ENCODE assay signal across 1 cellular context in the genomic region with DNA sequence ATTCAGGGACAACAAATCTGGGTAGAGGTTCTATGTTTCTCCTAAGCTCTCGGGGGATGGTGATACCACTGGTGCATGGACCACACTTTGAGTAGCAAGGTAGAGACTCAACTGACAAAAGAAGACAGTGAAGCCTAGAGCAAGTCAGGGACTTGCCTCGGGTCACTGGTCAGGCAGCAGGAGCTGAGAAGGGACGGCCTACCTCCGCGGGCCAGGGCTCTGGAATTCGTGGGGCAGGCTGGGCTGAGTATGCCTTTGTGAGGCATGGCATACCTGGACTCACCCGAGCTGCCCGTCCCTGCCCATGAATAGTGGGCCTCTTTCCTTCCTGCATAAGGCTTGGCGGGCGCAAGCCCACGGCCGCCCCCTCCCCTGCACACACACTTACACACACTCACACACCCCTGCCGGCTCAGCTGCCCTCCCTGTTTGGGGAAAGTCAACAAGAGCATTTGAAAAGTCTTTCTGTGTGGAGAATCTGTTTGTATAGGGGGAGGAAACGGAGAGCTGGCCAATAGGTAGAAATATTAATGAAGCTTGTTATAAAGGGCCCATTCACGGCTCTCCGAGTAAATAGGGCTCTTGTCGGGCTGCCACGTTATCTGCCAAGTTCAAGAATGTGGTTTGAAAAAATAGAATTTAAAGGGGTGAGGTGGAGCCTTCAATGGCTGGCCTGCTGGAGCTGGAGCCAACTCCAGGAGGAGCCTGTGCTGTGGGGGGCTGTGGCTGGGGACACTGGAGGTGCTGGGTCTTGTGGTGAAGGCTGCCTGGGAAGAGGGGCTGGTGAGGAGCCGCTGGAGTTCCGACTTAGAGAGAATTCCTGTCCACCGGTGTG.
TF ChIP-seq lines count a peak whose summit lies in the region.

No MANE protein-coding gene starts in this region.

TF ChIP-seq in HepG2, 621 proteins besides CTCF, POLR2A, EP300 and RAD21 (continues in another document):
- TF ChIP-seq ZNF510 (CRISPR knock-in tag; IDR thresholded peaks at IDR 0.05; ENCODE audit: low read depth) (0 out of 2 replicates have a peak, but pooled peaks have one; percentile 13), HNRNPL (IDR thresholded peaks at IDR 0.05; ENCODE audit: low read depth, low read length) (peak; percentile 99), BORCS8-MEF2B (CRISPR knock-in tag; IDR thresholded peaks at IDR 0.05) (peak; percentile 15; the same call in 1 of the 2 replicates), FOXK2 (IDR thresholded peaks at IDR 0.05) (peak; percentile 83), ZNF768 (CRISPR knock-in tag; IDR thresholded peaks at IDR 0.05) (peak; percentile 83; the same call in 1 of the 2 replicates), ZNF260 (CRISPR knock-in tag; IDR thresholded peaks at IDR 0.05; ENCODE audit: borderline replicate concordance, low read depth) (no peak), FOXA3 (CRISPR knock-in tag; IDR thresholded peaks at IDR 0.05) (peak; percentile 99), ARNT2 (CRISPR knock-in tag; IDR thresholded peaks at IDR 0.05; ENCODE audit: low read depth) (peak; percentile 43; the same call in 1 of the 2 replicates), HHEX (CRISPR knock-in tag; IDR thresholded peaks at IDR 0.05) (peak; percentile 64; the same call in 1 of the 2 replicates), DMAP1 (CRISPR knock-in tag; IDR thresholded peaks at IDR 0.05) (peak; percentile 80), LCORL (IDR thresholded peaks at IDR 0.05) (peak; percentile 73), LCORL (CRISPR knock-in tag; IDR thresholded peaks at IDR 0.05) (peak; percentile 85), ZNF772 (CRISPR knock-in tag; IDR thresholded peaks at IDR 0.05) (peak; percentile 52; the same call in 1 of the 2 replicates), FOXK1 (CRISPR knock-in tag; IDR thresholded peaks at IDR 0.05; ENCODE audit: borderline replicate concordance, low read depth) (peak; percentile 76; the same call in 1 of the 2 replicates), POGZ (CRISPR knock-in tag; IDR thresholded peaks at IDR 0.05) (peak; percentile 38; the same call in 1 of the 2 replicates), HDAC1 (CRISPR knock-in tag; IDR thresholded peaks at IDR 0.05) (peak; percentile 76), NFATC3 (CRISPR knock-in tag; IDR thresholded peaks at IDR 0.05) (0 out of 2 replicates have a peak, but pooled peaks have one; percentile 16), SMARCE1 (IDR thresholded peaks at IDR 0.05; ENCODE audit: borderline replicate concordance) (no peak), ZIK1 (CRISPR knock-in tag; IDR thresholded peaks at IDR 0.05; ENCODE audit: borderline replicate concordance, low read depth) (no peak), ZMYM2 (CRISPR knock-in tag; IDR thresholded peaks at IDR 0.05) (peak; percentile 69; the same call in 1 of the 2 replicates), ZNF292 (CRISPR knock-in tag; IDR thresholded peaks at IDR 0.05; ENCODE audit: borderline replicate concordance, low read depth) (peak; percentile 92), MIER2 (CRISPR knock-in tag; IDR thresholded peaks at IDR 0.05) (0 out of 2 replicates have a peak, but pooled peaks have one; percentile 58), ZNF34 (CRISPR knock-in tag; IDR thresholded peaks at IDR 0.05; ENCODE audit: borderline replicate concordance) (no peak), PPARG (CRISPR knock-in tag; conservative IDR thresholded peaks at IDR 0.05) (peak; percentile 88), ZNF703 (CRISPR knock-in tag; IDR thresholded peaks at IDR 0.05; ENCODE audit: borderline replicate concordance) (peak; percentile 76; the same call in 1 of the 2 replicates), NFYC (CRISPR knock-in tag; IDR thresholded peaks at IDR 0.05) (peak; percentile 54), IRF2 (CRISPR knock-in tag; IDR thresholded peaks at IDR 0.05) (peak; percentile 82), GATAD1 (CRISPR knock-in tag; IDR thresholded peaks at IDR 0.05) (peak; percentile 65), ZNF431 (CRISPR knock-in tag; IDR thresholded peaks at IDR 0.05; ENCODE audit: borderline replicate concordance, low read depth) (no peak), ZNF263 (CRISPR knock-in tag; IDR thresholded peaks at IDR 0.05) (no peak), FOSL1 (CRISPR knock-in tag; IDR thresholded peaks at IDR 0.05; ENCODE audit: borderline replicate concordance) (no peak), RFX5 (IDR thresholded peaks at IDR 0.05; ENCODE audit: low read depth, low read length) (no peak), ZNF724P (CRISPR knock-in tag; IDR thresholded peaks at IDR 0.05; ENCODE audit: borderline replicate concordance) (peak; percentile 32; the same call in 1 of the 2 replicates), KDM6A (CRISPR knock-in tag; IDR thresholded peaks at IDR 0.05; ENCODE audit: low read depth) (peak; percentile 86), ASH2L (IDR thresholded peaks at IDR 0.05; ENCODE audit: insufficient read length, low read depth, low read length) (peak; percentile 68)
- TF ChIP-seq, protein P1, sequence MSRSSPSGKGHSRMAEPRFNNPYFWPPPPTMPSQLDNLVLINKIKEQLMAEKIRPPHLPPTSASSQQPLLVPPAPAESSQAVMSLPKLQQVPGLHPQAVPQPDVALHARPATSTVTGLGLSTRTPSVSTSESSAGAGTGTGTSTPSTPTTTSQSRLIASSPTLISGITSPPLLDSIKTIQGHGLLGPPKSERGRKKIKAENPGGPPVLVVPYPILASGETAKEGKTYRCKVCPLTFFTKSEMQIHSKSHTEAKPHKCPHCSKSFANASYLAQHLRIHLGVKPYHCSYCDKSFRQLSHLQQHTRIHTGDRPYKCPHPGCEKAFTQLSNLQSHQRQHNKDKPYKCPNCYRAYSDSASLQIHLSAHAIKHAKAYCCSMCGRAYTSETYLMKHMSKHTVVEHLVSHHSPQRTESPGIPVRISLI (CRISPR knock-in tag; IDR thresholded peaks at IDR 0.05; ENCODE audit: borderline replicate concordance): peak; percentile 82; the same call in 1 of the 2 replicates
- TF ChIP-seq, protein P2, sequence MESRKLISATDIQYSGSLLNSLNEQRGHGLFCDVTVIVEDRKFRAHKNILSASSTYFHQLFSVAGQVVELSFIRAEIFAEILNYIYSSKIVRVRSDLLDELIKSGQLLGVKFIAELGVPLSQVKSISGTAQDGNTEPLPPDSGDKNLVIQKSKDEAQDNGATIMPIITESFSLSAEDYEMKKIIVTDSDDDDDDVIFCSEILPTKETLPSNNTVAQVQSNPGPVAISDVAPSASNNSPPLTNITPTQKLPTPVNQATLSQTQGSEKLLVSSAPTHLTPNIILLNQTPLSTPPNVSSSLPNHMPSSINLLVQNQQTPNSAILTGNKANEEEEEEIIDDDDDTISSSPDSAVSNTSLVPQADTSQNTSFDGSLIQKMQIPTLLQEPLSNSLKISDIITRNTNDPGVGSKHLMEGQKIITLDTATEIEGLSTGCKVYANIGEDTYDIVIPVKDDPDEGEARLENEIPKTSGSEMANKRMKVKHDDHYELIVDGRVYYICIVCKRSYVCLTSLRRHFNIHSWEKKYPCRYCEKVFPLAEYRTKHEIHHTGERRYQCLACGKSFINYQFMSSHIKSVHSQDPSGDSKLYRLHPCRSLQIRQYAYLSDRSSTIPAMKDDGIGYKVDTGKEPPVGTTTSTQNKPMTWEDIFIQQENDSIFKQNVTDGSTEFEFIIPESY (CRISPR knock-in tag; IDR thresholded peaks at IDR 0.05): peak; percentile 17; the same call in 1 of the 2 replicates
- TF ChIP-seq, protein P3, sequence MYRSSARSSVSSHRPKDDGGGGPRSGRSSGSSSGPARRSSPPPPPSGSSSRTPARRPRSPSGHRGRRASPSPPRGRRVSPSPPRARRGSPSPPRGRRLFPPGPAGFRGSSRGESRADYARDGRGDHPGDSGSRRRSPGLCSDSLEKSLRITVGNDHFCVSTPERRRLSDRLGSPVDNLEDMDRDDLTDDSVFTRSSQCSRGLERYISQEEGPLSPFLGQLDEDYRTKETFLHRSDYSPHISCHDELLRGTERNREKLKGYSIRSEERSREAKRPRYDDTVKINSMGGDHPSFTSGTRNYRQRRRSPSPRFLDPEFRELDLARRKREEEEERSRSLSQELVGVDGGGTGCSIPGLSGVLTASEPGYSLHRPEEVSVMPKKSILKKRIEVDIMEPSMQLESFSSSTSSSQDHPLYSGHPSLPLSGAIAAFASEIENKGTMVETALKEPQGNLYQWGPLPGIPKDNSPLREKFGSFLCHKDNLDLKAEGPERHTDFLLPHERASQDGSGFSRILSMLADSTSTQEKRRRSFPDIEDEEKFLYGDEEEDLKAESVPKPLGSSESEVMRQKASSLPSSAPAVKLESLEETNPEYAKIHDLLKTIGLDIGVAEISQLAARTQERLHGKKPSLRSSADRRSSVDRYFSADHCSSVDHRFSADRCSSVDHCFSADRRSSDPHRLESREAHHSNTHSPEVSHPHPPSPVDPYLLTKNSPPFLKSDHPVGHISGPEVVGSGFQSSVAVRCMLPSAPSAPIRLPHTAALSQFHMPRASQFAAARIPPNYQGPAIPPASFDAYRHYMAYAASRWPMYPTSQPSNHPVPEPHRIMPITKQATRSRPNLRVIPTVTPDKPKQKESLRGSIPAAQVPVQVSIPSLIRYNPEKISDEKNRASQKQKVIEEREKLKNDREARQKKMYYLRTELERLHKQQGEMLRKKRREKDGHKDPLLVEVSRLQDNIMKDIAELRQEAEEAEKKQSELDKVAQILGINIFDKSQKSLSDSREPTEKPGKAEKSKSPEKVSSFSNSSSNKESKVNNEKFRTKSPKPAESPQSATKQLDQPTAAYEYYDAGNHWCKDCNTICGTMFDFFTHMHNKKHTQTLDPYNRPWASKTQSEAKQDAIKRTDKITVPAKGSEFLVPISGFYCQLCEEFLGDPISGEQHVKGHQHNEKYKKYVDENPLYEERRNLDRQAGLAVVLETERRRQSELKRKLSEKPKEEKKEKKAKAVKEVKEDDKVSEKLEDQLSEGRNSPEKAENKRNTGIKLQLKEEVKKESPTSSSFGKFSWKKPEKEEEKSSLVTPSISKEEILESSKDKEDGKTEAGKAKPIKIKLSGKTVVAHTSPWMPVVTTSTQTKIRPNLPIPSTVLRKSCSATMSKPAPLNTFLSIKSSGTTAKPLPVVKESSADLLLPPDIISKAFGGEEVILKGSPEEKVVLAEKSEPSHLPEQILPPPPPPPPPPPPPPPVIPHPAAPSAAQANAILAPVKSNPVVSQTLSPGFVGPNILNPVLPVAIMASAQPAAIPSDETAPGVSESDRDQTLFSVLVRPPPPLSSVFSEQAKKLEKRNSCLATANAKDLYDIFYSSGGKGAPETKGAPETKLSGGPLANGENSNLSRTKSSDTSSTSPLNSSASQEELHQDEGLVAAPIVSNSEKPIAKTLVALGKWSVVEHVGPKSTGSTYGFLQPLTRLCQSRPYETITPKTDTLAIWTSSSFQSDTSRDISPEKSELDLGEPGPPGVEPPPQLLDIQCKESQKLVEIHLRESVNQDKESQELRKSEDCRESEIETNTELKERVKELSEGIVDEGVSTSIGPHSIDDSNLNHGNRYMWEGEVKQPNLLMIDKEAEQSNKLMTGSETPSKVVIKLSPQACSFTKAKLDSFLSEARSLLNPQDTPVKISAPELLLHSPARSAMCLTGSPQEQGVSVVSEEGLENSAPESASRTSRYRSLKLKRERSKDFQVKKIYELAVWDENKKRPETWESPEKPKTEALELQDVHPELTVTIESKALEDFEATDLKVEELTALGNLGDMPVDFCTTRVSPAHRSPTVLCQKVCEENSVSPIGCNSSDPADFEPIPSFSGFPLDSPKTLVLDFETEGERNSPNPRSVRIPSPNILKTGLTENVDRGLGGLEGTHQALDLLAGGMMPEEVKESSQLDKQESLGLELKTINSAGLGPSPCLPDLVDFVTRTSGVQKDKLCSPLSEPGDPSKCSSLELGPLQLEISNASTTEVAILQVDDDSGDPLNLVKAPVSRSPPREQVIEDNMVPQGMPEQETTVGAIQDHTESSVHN (CRISPR knock-in tag; IDR thresholded peaks at IDR 0.05): 0 out of 2 replicates have a peak, but pooled peaks have one; percentile 7
- TF ChIP-seq, protein P4, sequence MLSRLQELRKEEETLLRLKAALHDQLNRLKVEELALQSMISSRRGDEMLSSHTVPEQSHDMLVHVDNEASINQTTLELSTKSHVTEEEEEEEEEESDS (CRISPR knock-in tag; IDR thresholded peaks at IDR 0.05; ENCODE audit: borderline replicate concordance): no peak
- TF ChIP-seq, protein P5, sequence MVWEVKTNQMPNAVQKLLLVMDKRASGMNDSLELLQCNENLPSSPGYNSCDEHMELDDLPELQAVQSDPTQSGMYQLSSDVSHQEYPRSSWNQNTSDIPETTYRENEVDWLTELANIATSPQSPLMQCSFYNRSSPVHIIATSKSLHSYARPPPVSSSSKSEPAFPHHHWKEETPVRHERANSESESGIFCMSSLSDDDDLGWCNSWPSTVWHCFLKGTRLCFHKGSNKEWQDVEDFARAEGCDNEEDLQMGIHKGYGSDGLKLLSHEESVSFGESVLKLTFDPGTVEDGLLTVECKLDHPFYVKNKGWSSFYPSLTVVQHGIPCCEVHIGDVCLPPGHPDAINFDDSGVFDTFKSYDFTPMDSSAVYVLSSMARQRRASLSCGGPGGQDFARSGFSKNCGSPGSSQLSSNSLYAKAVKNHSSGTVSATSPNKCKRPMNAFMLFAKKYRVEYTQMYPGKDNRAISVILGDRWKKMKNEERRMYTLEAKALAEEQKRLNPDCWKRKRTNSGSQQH (CRISPR knock-in tag; IDR thresholded peaks at IDR 0.05; ENCODE audit: low read depth): peak; percentile 19; the same call in 1 of the 2 replicates
- TF ChIP-seq, protein P6, sequence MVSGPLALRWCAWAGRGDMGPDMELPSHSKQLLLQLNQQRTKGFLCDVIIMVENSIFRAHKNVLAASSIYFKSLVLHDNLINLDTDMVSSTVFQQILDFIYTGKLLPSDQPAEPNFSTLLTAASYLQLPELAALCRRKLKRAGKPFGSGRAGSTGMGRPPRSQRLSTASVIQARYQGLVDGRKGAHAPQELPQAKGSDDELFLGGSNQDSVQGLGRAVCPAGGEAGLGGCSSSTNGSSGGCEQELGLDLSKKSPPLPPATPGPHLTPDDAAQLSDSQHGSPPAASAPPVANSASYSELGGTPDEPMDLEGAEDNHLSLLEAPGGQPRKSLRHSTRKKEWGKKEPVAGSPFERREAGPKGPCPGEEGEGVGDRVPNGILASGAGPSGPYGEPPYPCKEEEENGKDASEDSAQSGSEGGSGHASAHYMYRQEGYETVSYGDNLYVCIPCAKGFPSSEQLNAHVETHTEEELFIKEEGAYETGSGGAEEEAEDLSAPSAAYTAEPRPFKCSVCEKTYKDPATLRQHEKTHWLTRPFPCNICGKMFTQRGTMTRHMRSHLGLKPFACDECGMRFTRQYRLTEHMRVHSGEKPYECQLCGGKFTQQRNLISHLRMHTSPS (CRISPR knock-in tag; IDR thresholded peaks at IDR 0.05; ENCODE audit: low read depth): peak; percentile 95
- TF ChIP-seq, protein P7, sequence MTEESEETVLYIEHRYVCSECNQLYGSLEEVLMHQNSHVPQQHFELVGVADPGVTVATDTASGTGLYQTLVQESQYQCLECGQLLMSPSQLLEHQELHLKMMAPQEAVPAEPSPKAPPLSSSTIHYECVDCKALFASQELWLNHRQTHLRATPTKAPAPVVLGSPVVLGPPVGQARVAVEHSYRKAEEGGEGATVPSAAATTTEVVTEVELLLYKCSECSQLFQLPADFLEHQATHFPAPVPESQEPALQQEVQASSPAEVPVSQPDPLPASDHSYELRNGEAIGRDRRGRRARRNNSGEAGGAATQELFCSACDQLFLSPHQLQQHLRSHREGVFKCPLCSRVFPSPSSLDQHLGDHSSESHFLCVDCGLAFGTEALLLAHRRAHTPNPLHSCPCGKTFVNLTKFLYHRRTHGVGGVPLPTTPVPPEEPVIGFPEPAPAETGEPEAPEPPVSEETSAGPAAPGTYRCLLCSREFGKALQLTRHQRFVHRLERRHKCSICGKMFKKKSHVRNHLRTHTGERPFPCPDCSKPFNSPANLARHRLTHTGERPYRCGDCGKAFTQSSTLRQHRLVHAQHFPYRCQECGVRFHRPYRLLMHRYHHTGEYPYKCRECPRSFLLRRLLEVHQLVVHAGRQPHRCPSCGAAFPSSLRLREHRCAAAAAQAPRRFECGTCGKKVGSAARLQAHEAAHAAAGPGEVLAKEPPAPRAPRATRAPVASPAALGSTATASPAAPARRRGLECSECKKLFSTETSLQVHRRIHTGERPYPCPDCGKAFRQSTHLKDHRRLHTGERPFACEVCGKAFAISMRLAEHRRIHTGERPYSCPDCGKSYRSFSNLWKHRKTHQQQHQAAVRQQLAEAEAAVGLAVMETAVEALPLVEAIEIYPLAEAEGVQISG (CRISPR knock-in tag; IDR thresholded peaks at IDR 0.05): peak; percentile 56; the same call in 1 of the 2 replicates
